1 cellular context compared by ENCODE assay signal in the genomic region with DNA sequence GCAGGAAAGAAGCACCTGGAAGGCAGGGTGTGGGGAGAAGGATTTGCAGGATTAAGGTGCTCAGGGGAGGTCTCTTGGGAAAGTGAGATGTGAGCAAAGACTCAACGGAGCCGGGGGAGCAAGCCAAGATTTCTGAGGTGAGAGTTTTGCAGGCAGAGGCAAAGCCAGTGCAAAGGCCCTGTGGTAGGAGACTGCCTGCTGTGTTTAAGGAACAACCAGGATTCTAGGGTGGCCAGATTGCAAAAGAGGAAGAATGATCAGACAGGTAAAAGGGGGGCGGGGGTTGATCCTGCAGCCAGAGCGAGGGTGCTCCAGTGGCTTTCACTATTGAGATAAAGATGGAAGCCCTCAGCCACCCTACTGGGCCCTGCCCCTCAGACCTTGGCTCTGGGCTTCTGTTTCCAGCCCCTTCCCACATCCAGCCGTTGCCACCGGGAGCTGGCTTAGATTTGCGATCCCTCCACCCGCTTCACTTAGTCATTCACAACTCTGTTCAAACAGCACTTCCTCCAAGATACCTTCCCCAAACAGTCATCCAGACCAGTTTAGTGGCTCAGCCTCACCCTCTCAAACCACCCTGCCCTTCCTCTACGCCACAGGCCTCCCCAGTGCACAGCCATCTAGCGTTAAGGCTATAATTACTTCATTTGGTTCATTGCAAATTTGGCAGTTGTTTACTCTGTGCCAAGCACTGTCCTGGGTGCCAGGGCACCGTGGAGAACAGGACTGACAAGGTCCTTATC.
TF ChIP-seq lines count a peak whose summit lies in the region.

No MANE protein-coding gene starts in this region.

TF ChIP-seq in H1, 55 proteins besides CTCF, POLR2A, EP300 and RAD21:
- TF ChIP-seq SIX5 (IDR thresholded peaks at IDR 0.05; ENCODE audit: low read depth, low read length) (no peak), KDM1A (IDR thresholded peaks at IDR 0.05; ENCODE audit: borderline replicate concordance, low read length) (peak; percentile 50; the same call in 1 of the 2 replicates)
